18 cellular contexts compared by ENCODE assay signal in genomic region chr22:38959574-38959973, GRCh38. TPM values are rescaled to one million over a fixed set of nuclear protein-coding genes. Genes with fewer than 3 reads are reported as not detected.
DNase-seq lines count a peak whose midpoint lies in the region; ATAC-seq and TF ChIP-seq lines count a peak whose summit lies in the region.
"Had no signal": no experiment of that assay in that cellular context is flagged by ENCODE, and none has a peak within 500 bp of the region (broad histone marks: within the 10 kb centered on the region; RNA-seq: fewer than 3 reads in every experiment).

No MANE protein-coding gene starts in this region.

- H3K27ac ChIP-seq in spleen: peak overlapping the region in 1 of 8 donors; percentile 97

- H3K27ac Mint-ChIP-seq in activated CD4-positive, alpha-beta T cell treated with anti-CD3 and anti-CD28 coated beads, Interleukin-2, amount 10 ng/mL, durations not matched to agents 24 days and 14 days: peak overlapping the region; percentile 49
- no peak overlapping the region for H3K27ac Mint-ChIP-seq in activated CD4-positive, alpha-beta T cell treated with anti-CD3 and anti-CD28 coated beads for 36 hours
- H3K27ac Mint-ChIP-seq in activated naive CD8-positive, alpha-beta T cell treated with anti-CD3 and anti-CD28 coated beads, Interleukin-2, amount 10 ng/mL, durations not matched to agents 7 days and 5 days: peak overlapping the region; percentile 65
- no peak overlapping the region for H3K27ac Mint-ChIP-seq in activated naive CD8-positive, alpha-beta T cell treated with anti-CD3 and anti-CD28 coated beads, Interleukin-2, amount 50 U/mL, for 24 hours
- H3K27ac Mint-ChIP-seq: CD4-positive, alpha-beta memory T cell; GM23338 had no signal

- POLR2A ChIA-PET in activated CD4-positive, alpha-beta T cell treated with anti-CD3 and anti-CD28 coated beads for 36 hours (lab: Charles Lee): no interaction called here
- POLR2A ChIA-PET in activated naive CD8-positive, alpha-beta T cell treated with anti-CD3 and anti-CD28 coated beads, Interleukin-2, amount 10 ng/mL, durations not matched to agents 7 days and 5 days (lab: Charles Lee): no interaction called here

- peaks cover 33% of the 10 kb centered on the region for H3K4me1 Mint-ChIP-seq in activated CD4-positive, alpha-beta T cell treated with anti-CD3 and anti-CD28 coated beads, Interleukin-2, amount 10 ng/mL, durations not matched to agents 24 days and 14 days
- H3K4me1 Mint-ChIP-seq in activated CD4-positive, alpha-beta T cell treated with anti-CD3 and anti-CD28 coated beads for 36 hours: peaks cover 12% of the 10 kb centered on the region
- peaks cover 25% of the 10 kb centered on the region for H3K4me1 Mint-ChIP-seq in activated naive CD8-positive, alpha-beta T cell treated with anti-CD3 and anti-CD28 coated beads, Interleukin-2, amount 10 ng/mL, durations not matched to agents 7 days and 5 days
- peaks cover 7% of the 10 kb centered on the region for H3K4me1 Mint-ChIP-seq in activated naive CD8-positive, alpha-beta T cell treated with anti-CD3 and anti-CD28 coated beads, Interleukin-2, amount 50 U/mL, for 24 hours

- no peak overlapping the region for H3K4me3 ChIP-seq in spleen
- H3K4me3 ChIP-seq: GM12878, GM23338 had no signal

- DNase-seq in activated CD4-positive, alpha-beta T cell treated with anti-CD3 and anti-CD28 coated beads, Interleukin-2, amount 10 ng/mL, durations not matched to agents 24 days and 14 days: peak; percentile 73
- DNase-seq in activated CD4-positive, alpha-beta T cell treated with anti-CD3 and anti-CD28 coated beads for 36 hours: no peak
- peak; percentile 38 for DNase-seq in activated naive CD8-positive, alpha-beta T cell treated with anti-CD3 and anti-CD28 coated beads, Interleukin-2, amount 10 ng/mL, durations not matched to agents 7 days and 5 days
- no peak for DNase-seq in activated naive CD8-positive, alpha-beta T cell treated with anti-CD3 and anti-CD28 coated beads, Interleukin-2, amount 50 U/mL, for 24 hours
- DNase-seq in fibroblast of gingiva (ENCODE audit: low read depth): peak; percentile 0
- DNase-seq in spleen: peak; percentile 47
- no peak for DNase-seq in T1000 (lab: John Stamatoyannopoulos, UW)
- DNase-seq in NCI-H187 (lab: John Stamatoyannopoulos, UW): no peak
- DNase-seq: 8988T; AML-193; C1 segment of cervical spinal cord; CD4-positive, alpha-beta memory T cell; DMS79; H7 had no signal

- no peak overlapping the region for H3K4me3 Mint-ChIP-seq in activated CD4-positive, alpha-beta T cell treated with anti-CD3 and anti-CD28 coated beads, Interleukin-2, amount 10 ng/mL, durations not matched to agents 24 days and 14 days
- H3K4me3 Mint-ChIP-seq in activated CD4-positive, alpha-beta T cell treated with anti-CD3 and anti-CD28 coated beads for 36 hours: no peak overlapping the region
- no peak overlapping the region for H3K4me3 Mint-ChIP-seq in activated naive CD8-positive, alpha-beta T cell treated with anti-CD3 and anti-CD28 coated beads, Interleukin-2, amount 10 ng/mL, durations not matched to agents 7 days and 5 days
- H3K4me3 Mint-ChIP-seq in activated naive CD8-positive, alpha-beta T cell treated with anti-CD3 and anti-CD28 coated beads, Interleukin-2, amount 50 U/mL, for 24 hours: no peak overlapping the region
- H3K4me3 Mint-ChIP-seq: GM23338 had no signal

- no peaks in the 10 kb centered on the region for H3K27me3 ChIP-seq in spleen (replicated peaks in 1 of 7)

- intact Hi-C loops in activated CD4-positive, alpha-beta T cell treated with anti-CD3 and anti-CD28 coated beads, Interleukin-2, amount 10 ng/mL, durations not matched to agents 24 days and 14 days (cut with micrococcal nuclease): no loop called here
- intact Hi-C loops in activated CD4-positive, alpha-beta T cell treated with anti-CD3 and anti-CD28 coated beads for 36 hours (cut with DNase I, micrococcal nuclease): no loop called here
- intact Hi-C loops in spleen (cut with DNase I; ENCODE audit: low total_unique reads): no loop called here

- no peak for ATAC-seq in activated CD4-positive, alpha-beta T cell treated with anti-CD3 and anti-CD28 coated beads for 36 hours
- peak; percentile 51 for ATAC-seq in activated naive CD8-positive, alpha-beta T cell treated with anti-CD3 and anti-CD28 coated beads, Interleukin-2, amount 10 ng/mL, durations not matched to agents 7 days and 5 days (ENCODE audit: low read depth)
- ATAC-seq in activated naive CD8-positive, alpha-beta T cell treated with anti-CD3 and anti-CD28 coated beads, Interleukin-2, amount 50 U/mL, for 24 hours: no peak
- ATAC-seq: GM12878, GM23338 had no signal

- H3K4me1 ChIP-seq in spleen: peaks cover 0 to 46% (median 1%) of the 10 kb centered on the region in 6 donors

- 36 to 71% (median 54%) methylated on average over 7 to 8 of the region's 8 CpGs for WGBS in spleen, 5 donors

- no peaks in the 10 kb centered on the region for H3K9me3 Mint-ChIP-seq in activated CD4-positive, alpha-beta T cell treated with anti-CD3 and anti-CD28 coated beads, Interleukin-2, amount 10 ng/mL, durations not matched to agents 24 days and 14 days
- no peaks in the 10 kb centered on the region for H3K9me3 Mint-ChIP-seq in activated CD4-positive, alpha-beta T cell treated with anti-CD3 and anti-CD28 coated beads for 36 hours (ENCODE audit: low read depth)
- H3K9me3 Mint-ChIP-seq in activated naive CD8-positive, alpha-beta T cell treated with anti-CD3 and anti-CD28 coated beads, Interleukin-2, amount 10 ng/mL, durations not matched to agents 7 days and 5 days: no peaks in the 10 kb centered on the region
- no peaks in the 10 kb centered on the region for H3K9me3 Mint-ChIP-seq in activated naive CD8-positive, alpha-beta T cell treated with anti-CD3 and anti-CD28 coated beads, Interleukin-2, amount 50 U/mL, for 24 hours
- H3K9me3 Mint-ChIP-seq: GM23338 had no signal

- no peak for TF ChIP-seq POLR2A in spleen (IDR thresholded peaks at IDR 0.05)

- no peaks in the 10 kb centered on the region for H3K27me3 Mint-ChIP-seq in activated CD4-positive, alpha-beta T cell treated with anti-CD3 and anti-CD28 coated beads, Interleukin-2, amount 10 ng/mL, durations not matched to agents 24 days and 14 days
- peaks cover 6% of the 10 kb centered on the region for H3K27me3 Mint-ChIP-seq in activated CD4-positive, alpha-beta T cell treated with anti-CD3 and anti-CD28 coated beads for 36 hours
- H3K27me3 Mint-ChIP-seq in activated naive CD8-positive, alpha-beta T cell treated with anti-CD3 and anti-CD28 coated beads, Interleukin-2, amount 10 ng/mL, durations not matched to agents 7 days and 5 days: peaks cover 7% of the 10 kb centered on the region
- no peaks in the 10 kb centered on the region for H3K27me3 Mint-ChIP-seq in activated naive CD8-positive, alpha-beta T cell treated with anti-CD3 and anti-CD28 coated beads, Interleukin-2, amount 50 U/mL, for 24 hours

- no peaks in the 10 kb centered on the region for H3K36me3 Mint-ChIP-seq in activated CD4-positive, alpha-beta T cell treated with anti-CD3 and anti-CD28 coated beads, Interleukin-2, amount 10 ng/mL, durations not matched to agents 24 days and 14 days (ENCODE audit: low read depth)
- no peaks in the 10 kb centered on the region for H3K36me3 Mint-ChIP-seq in activated CD4-positive, alpha-beta T cell treated with anti-CD3 and anti-CD28 coated beads for 36 hours (ENCODE audit: low read depth)
- no peaks in the 10 kb centered on the region for H3K36me3 Mint-ChIP-seq in activated naive CD8-positive, alpha-beta T cell treated with anti-CD3 and anti-CD28 coated beads, Interleukin-2, amount 10 ng/mL, durations not matched to agents 7 days and 5 days
- H3K36me3 Mint-ChIP-seq in activated naive CD8-positive, alpha-beta T cell treated with anti-CD3 and anti-CD28 coated beads, Interleukin-2, amount 50 U/mL, for 24 hours (ENCODE audit: low read depth): no peaks in the 10 kb centered on the region
- H3K36me3 Mint-ChIP-seq: CD4-positive, alpha-beta memory T cell had no signal

- TF ChIP-seq CTCF in spleen (IDR thresholded peaks at IDR 0.05 in 8 of 11, conservative IDR thresholded peaks at IDR 0.05 in 3 of 11): no peak

- peaks cover 0 to 43% (median 0%) of the 10 kb centered on the region in 6 donors for H3K36me3 ChIP-seq in spleen

- CTCF ChIA-PET in activated CD4-positive, alpha-beta T cell treated with anti-CD3 and anti-CD28 coated beads for 36 hours (lab: Charles Lee): no interaction called here

- no peaks in the 10 kb centered on the region for H3K9me3 ChIP-seq in spleen

RNA-seq across cellular contexts. Expression of gene APOBEC3A, which starts 2.2 kb away (rescaled TPM):
- total RNA-seq in activated CD4-positive, alpha-beta T cell treated with anti-CD3 and anti-CD28 coated beads, Interleukin-2, amount 10 ng/mL, durations not matched to agents 24 days and 14 days: not detected in 2 replicates
- total RNA-seq in activated CD4-positive, alpha-beta T cell treated with anti-CD3 and anti-CD28 coated beads for 36 hours: not detected
- not detected for total RNA-seq in activated naive CD8-positive, alpha-beta T cell treated with anti-CD3 and anti-CD28 coated beads, Interleukin-2, amount 10 ng/mL, durations not matched to agents 7 days and 5 days
- total RNA-seq in spleen: 100 to 1,000 TPM in 2 of 7 donors, 10 to 100 TPM in 5; 18.6 to 163 (median 68.0) TPM
- 1 to 10 TPM; 1.2 to 5.6 (median 3.9) TPM for polyA plus RNA-seq in spleen
- total RNA-seq: CD4-positive, alpha-beta memory T cell; G401; GM12878; GM23338; H7; HT1080 had no signal
- polyA plus RNA-seq: CD4-positive, alpha-beta memory T cell had no signal

RNA-seq across cellular contexts. Expression of gene APOBEC3B, which starts 22.6 kb away (rescaled TPM):
- 25.4 and 26.1 TPM in 2 replicates for total RNA-seq in activated CD4-positive, alpha-beta T cell treated with anti-CD3 and anti-CD28 coated beads, Interleukin-2, amount 10 ng/mL, durations not matched to agents 24 days and 14 days
- total RNA-seq in activated CD4-positive, alpha-beta T cell treated with anti-CD3 and anti-CD28 coated beads for 36 hours: 1 to 10 TPM; 8.0 to 8.5 TPM
- total RNA-seq in activated naive CD8-positive, alpha-beta T cell treated with anti-CD3 and anti-CD28 coated beads, Interleukin-2, amount 10 ng/mL, durations not matched to agents 7 days and 5 days: 1 to 10 TPM; 7.1 to 7.2 TPM
- total RNA-seq in spleen: 10 to 100 TPM in 1 of 7 donors, 1 to 10 TPM in 5, not detected in 1; 2.5 to 14.0 (median 7.2) TPM
- 1 to 10 TPM; 1.2 to 3.7 (median 2.1) TPM for polyA plus RNA-seq in spleen

RNA-seq across cellular contexts. Expression of gene APOBEC3C, which starts 54.5 kb away (rescaled TPM):
- 73.6 and 74.8 TPM in 2 replicates for total RNA-seq in activated CD4-positive, alpha-beta T cell treated with anti-CD3 and anti-CD28 coated beads, Interleukin-2, amount 10 ng/mL, durations not matched to agents 24 days and 14 days
- 10 to 100 TPM; 75.3 to 98.5 TPM for total RNA-seq in activated CD4-positive, alpha-beta T cell treated with anti-CD3 and anti-CD28 coated beads for 36 hours
- 100 to 1,000 TPM; 120 to 124 TPM for total RNA-seq in activated naive CD8-positive, alpha-beta T cell treated with anti-CD3 and anti-CD28 coated beads, Interleukin-2, amount 10 ng/mL, durations not matched to agents 7 days and 5 days
- total RNA-seq in spleen: 10 to 100 TPM; 23.5 to 72.4 (median 54.2) TPM
- 10 to 100 TPM; 42.8 to 60.3 (median 45.2) TPM for polyA plus RNA-seq in spleen

Comparison
In these comparisons a context has a peak if more than half of its experiments do, and no peak if none do; other contexts are left out.
1. DNase-seq: peak in activated CD4-positive, alpha-beta T cell treated with anti-CD3 and anti-CD28 coated beads, Interleukin-2, amount 10 ng/mL, durations not matched to agents 24 days and 14 days (single experiment), activated naive CD8-positive, alpha-beta T cell treated with anti-CD3 and anti-CD28 coated beads, Interleukin-2, amount 10 ng/mL, durations not matched to agents 7 days and 5 days (single experiment), fibroblast of gingiva (single experiment) and spleen (single experiment); none in activated CD4-positive, alpha-beta T cell treated with anti-CD3 and anti-CD28 coated beads for 36 hours (single experiment), activated naive CD8-positive, alpha-beta T cell treated with anti-CD3 and anti-CD28 coated beads, Interleukin-2, amount 50 U/mL, for 24 hours (single experiment), T1000 (single experiment) and NCI-H187 (0 of 2).
2. H3K27ac Mint-ChIP-seq: peak in activated CD4-positive, alpha-beta T cell treated with anti-CD3 and anti-CD28 coated beads, Interleukin-2, amount 10 ng/mL, durations not matched to agents 24 days and 14 days (single experiment) and activated naive CD8-positive, alpha-beta T cell treated with anti-CD3 and anti-CD28 coated beads, Interleukin-2, amount 10 ng/mL, durations not matched to agents 7 days and 5 days (single experiment); none in activated CD4-positive, alpha-beta T cell treated with anti-CD3 and anti-CD28 coated beads for 36 hours (single experiment) and activated naive CD8-positive, alpha-beta T cell treated with anti-CD3 and anti-CD28 coated beads, Interleukin-2, amount 50 U/mL, for 24 hours (single experiment).
3. RNA of gene APOBEC3A, which starts 2.2 kb away (total RNA-seq): 18.6 to 163 TPM in spleen; not detected in activated CD4-positive, alpha-beta T cell treated with anti-CD3 and anti-CD28 coated beads for 36 hours, not detected in activated CD4-positive, alpha-beta T cell treated with anti-CD3 and anti-CD28 coated beads, Interleukin-2, amount 10 ng/mL, durations not matched to agents 24 days and 14 days and not detected in activated naive CD8-positive, alpha-beta T cell treated with anti-CD3 and anti-CD28 coated beads, Interleukin-2, amount 10 ng/mL, durations not matched to agents 7 days and 5 days; every median in the first group is over 10 times any median in the second.